9 cellular contexts compared by ENCODE assay signal in genomic region chr14:58572092-58572853, GRCh38.
DNase-seq lines count a peak whose midpoint lies in the region; ATAC-seq and TF ChIP-seq lines count a peak whose summit lies in the region.
"Had no signal": no experiment of that assay in that cellular context is flagged by ENCODE, and none has a peak within 500 bp of the region (broad histone marks: within the 10 kb centered on the region; RNA-seq: fewer than 3 reads in every experiment).

No MANE protein-coding gene starts in this region.

- H3K27ac Mint-ChIP-seq in mesothelial cell of epicardium: peak overlapping the region; percentile 77

- TF ChIP-seq CTCF in mesothelial cell of epicardium (IDR thresholded peaks at IDR 0.05; ENCODE audit: unreplicated experiment): no peak
- TF ChIP-seq CTCF in coronary artery (IDR thresholded peaks at IDR 0.05): no peak

- H3K4me1 Mint-ChIP-seq in mesothelial cell of epicardium: peaks cover 19% of the 10 kb centered on the region

- ATAC-seq in stimulated activated naive CD8-positive, alpha-beta T cell treated with anti-CD3 and anti-CD28 coated beads, Interleukin-15, Interleukin-2, amounts not matched to agents 100 U/mL and 50 U/mL, for 24 hours: peak; percentile 91
- ATAC-seq in HG03571 (IDR thresholded peaks at IDR 0.05; ENCODE audit: unreplicated experiment) (no peak), HG03378 (IDR thresholded peaks at IDR 0.05; ENCODE audit: unreplicated experiment) (no peak)
- ATAC-seq: left ventricle myocardium superior had no signal

- H3K27ac ChIP-seq in coronary artery: no peak overlapping the region

- no peaks in the 10 kb centered on the region for H3K9me3 Mint-ChIP-seq in mesothelial cell of epicardium

- no peaks in the 10 kb centered on the region for H3K27me3 Mint-ChIP-seq in mesothelial cell of epicardium (ENCODE audit: low read depth)

- DNase-seq in NCI-H226: peak; percentile 27
- DNase-seq in activated naive CD4-positive, alpha-beta T cell (lab: John Stamatoyannopoulos, UW): peak in 3 of 4 experiments; percentile 2 to 14 (median 10)
- DNase-seq in mesothelial cell of epicardium (ENCODE audit: low spot score in 2 of 2, unreplicated experiment in 2 of 2): no peak
- DNase-seq in stimulated activated naive CD8-positive, alpha-beta T cell treated with anti-CD3 and anti-CD28 coated beads, Interleukin-15, Interleukin-2, amounts not matched to agents 100 U/mL and 50 U/mL, for 24 hours: peak; percentile 38
- DNase-seq in coronary artery (ENCODE audit: low spot score): no peak
- DNase-seq: Kasumi-1, left ventricle myocardium superior had no signal

- H3K4me3 Mint-ChIP-seq in mesothelial cell of epicardium: no peak overlapping the region

- H3K36me3 Mint-ChIP-seq in mesothelial cell of epicardium: no peaks in the 10 kb centered on the region

- H3K4me3 ChIP-seq in coronary artery: no peak overlapping the region

Comparison
In these comparisons a context has a peak if more than half of its experiments do, and no peak if none do; other contexts are left out.
1. DNase-seq: peak in NCI-H226 (single experiment), activated naive CD4-positive, alpha-beta T cell (3 of 4) and stimulated activated naive CD8-positive, alpha-beta T cell treated with anti-CD3 and anti-CD28 coated beads, Interleukin-15, Interleukin-2, amounts not matched to agents 100 U/mL and 50 U/mL, for 24 hours (single experiment); none in mesothelial cell of epicardium (0 of 2) and coronary artery (single experiment).